ENCODE assay signal across 7 cellular contexts in genomic region chr9:3526903-3527652, GRCh38. TPM values are rescaled to one million over a fixed set of nuclear protein-coding genes. Genes with fewer than 3 reads are reported as not detected.
DNase-seq lines count a peak whose midpoint lies in the region; ATAC-seq and TF ChIP-seq lines count a peak whose summit lies in the region.

No MANE protein-coding gene starts in this region.

- no peaks in the 10 kb centered on the region for H3K27me3 Mint-ChIP-seq in mesothelial cell of epicardium (ENCODE audit: low read depth)

- no peaks in the 10 kb centered on the region for H3K9me3 Mint-ChIP-seq in mesothelial cell of epicardium

- 10 to 12% methylated on average over 23 of the region's 23 CpGs for WGBS in ectodermal cell, 2 experiments

- peak overlapping the region; percentile 95 for H3K4me3 Mint-ChIP-seq in mesothelial cell of epicardium

- H3K27ac Mint-ChIP-seq in mesothelial cell of epicardium: peak overlapping the region; percentile 100

- H3K4me3 ChIP-seq in GM06990 (replicated peaks; ENCODE audit: low read depth, low read length) (peak overlapping the region; percentile 96), ectodermal cell (ENCODE audit: insufficient read depth, low read depth, low read length) (peak overlapping the region; percentile 87), uterus (peak overlapping the region; percentile 59 to 99)

- peak; percentile 22; the same call in 1 of the 2 replicates for TF ChIP-seq POLR2A in Raji (IDR thresholded peaks at IDR 0.05; ENCODE audit: insufficient read depth, low read depth, low read length)
- TF ChIP-seq POLR2A in uterus (IDR thresholded peaks at IDR 0.05): no peak

- peaks cover 8% of the 10 kb centered on the region for H3K36me3 Mint-ChIP-seq in mesothelial cell of epicardium

- H3K4me1 ChIP-seq in ectodermal cell (ENCODE audit: control insufficient read depth, insufficient read depth, low read length): peaks cover 2% of the 10 kb centered on the region
- H3K4me1 ChIP-seq in uterus: no peaks in the 10 kb centered on the region

- TF ChIP-seq CTCF in GM06990 (IDR thresholded peaks at IDR 0.05; ENCODE audit: insufficient read depth, low read length, poor library complexity, severe bottlenecking) (no peak), mesothelial cell of epicardium (IDR thresholded peaks at IDR 0.05; ENCODE audit: unreplicated experiment) (no peak), uterus (IDR thresholded peaks at IDR 0.05) (no peak)

- peaks cover 39% of the 10 kb centered on the region for H3K4me1 Mint-ChIP-seq in mesothelial cell of epicardium

- peak; percentile 43 for ATAC-seq in GM21447 (IDR thresholded peaks at IDR 0.05; ENCODE audit: unreplicated experiment)

- H3K27ac ChIP-seq in ectodermal cell (ENCODE audit: insufficient read depth, low read depth, low read length, poor library complexity, severe bottlenecking): peak overlapping the region; percentile 97
- peak overlapping the region; percentile 99 to 100 for H3K27ac ChIP-seq in uterus

- H3K36me3 ChIP-seq in GM06990 (ENCODE audit: control insufficient read depth, insufficient read depth, low read length) (no peaks in the 10 kb centered on the region), ectodermal cell (ENCODE audit: control insufficient read depth, insufficient read depth, low read length) (no peaks in the 10 kb centered on the region), uterus (no peaks in the 10 kb centered on the region)

- H3K9me3 ChIP-seq in ectodermal cell (ENCODE audit: control insufficient read depth, low read length): no peaks in the 10 kb centered on the region
- H3K9me3 ChIP-seq in uterus: no peaks in the 10 kb centered on the region

- intact Hi-C loops in uterus (cut with DNase I; ENCODE audit: low total_unique reads): no loop called here

- DNase-seq in GM06990 (ENCODE audit: extremely low read depth, insufficient read length): no peak
- DNase-seq in HS-27A (ENCODE audit: low read depth): peak; percentile 9
- DNase-seq in mesothelial cell of epicardium (ENCODE audit: low spot score in 2 of 2, unreplicated experiment in 2 of 2): peak in 1 of 2 experiments; percentile 41
- DNase-seq in uterus: peak in 1 of 2 donors; percentile 11

- no peaks in the 10 kb centered on the region for H3K27me3 ChIP-seq in GM06990 (replicated peaks; ENCODE audit: control insufficient read depth, insufficient read depth, low read length)
- H3K27me3 ChIP-seq in ectodermal cell (ENCODE audit: control insufficient read depth, insufficient read depth, low read length, poor library complexity, severe bottlenecking): no peaks in the 10 kb centered on the region
- H3K27me3 ChIP-seq in uterus: no peaks in the 10 kb centered on the region

RNA-seq across cellular contexts. Expression of gene RFX3, which starts 1.3 kb away (rescaled TPM):
- 26.3 TPM for polyA plus RNA-seq in ectodermal cell (2013, experiment 1 of 4)
- 28.5 TPM for polyA plus RNA-seq in ectodermal cell (2013, experiment 2 of 4)
- polyA plus RNA-seq in ectodermal cell (2013, experiment 3 of 4): 20.8 TPM
- polyA plus RNA-seq in ectodermal cell (2013, experiment 4 of 4): 23.6 TPM
- total RNA-seq in mesothelial cell of epicardium (35.6 to 42.5 TPM (median 38.8 TPM) in 3 replicates), uterus (10 to 100 TPM in 3 of 4 donors, 1 to 10 TPM in 1; 8.5 to 43.3 (median 21.9) TPM)
